9 cellular contexts compared by ENCODE assay signal in genomic region chr20:35276408-35276807, GRCh38. TPM values are rescaled to one million over a fixed set of nuclear protein-coding genes. Genes with fewer than 3 reads are reported as not detected.
DNase-seq lines count a peak whose midpoint lies in the region; ATAC-seq and TF ChIP-seq lines count a peak whose summit lies in the region.
"Had no signal": no experiment of that assay in that cellular context is flagged by ENCODE, and none has a peak within 500 bp of the region (broad histone marks: within the 10 kb centered on the region; RNA-seq: fewer than 3 reads in every experiment).

No MANE protein-coding gene starts in this region.

- peak overlapping the region; percentile 59 for H3K27ac Mint-ChIP-seq in activated naive CD8-positive, alpha-beta T cell treated with anti-CD3 and anti-CD28 coated beads, Interleukin-2, amount 50 U/mL, for 24 hours

- peak overlapping the region; percentile 70 for H3K4me3 ChIP-seq in cardiac muscle cell
- peak overlapping the region in 2 of 3 donors; percentile 76 to 80 for H3K4me3 ChIP-seq in right lobe of liver
- H3K4me3 ChIP-seq in upper lobe of left lung = peak overlapping the region in 2 of 4 donors; percentile 84 to 92
- H3K4me3 ChIP-seq in SJCRH30 = no peak overlapping the region

- TF ChIP-seq EP300 in upper lobe of left lung (IDR thresholded peaks at IDR 0.05) = no peak

- no peaks in the 10 kb centered on the region for H3K9me3 ChIP-seq in cardiac muscle cell (ENCODE audit: low read depth)
- no peaks in the 10 kb centered on the region for H3K9me3 ChIP-seq in right lobe of liver
- no peaks in the 10 kb centered on the region for H3K9me3 ChIP-seq in upper lobe of left lung
- H3K9me3 ChIP-seq in SJCRH30 (replicated peaks) = no peaks in the 10 kb centered on the region

- H3K27ac ChIP-seq in cardiac muscle cell = peak overlapping the region; percentile 91
- H3K27ac ChIP-seq in right lobe of liver = peak overlapping the region in 2 of 3 donors; percentile 91 to 97
- peak overlapping the region; percentile 96 to 99 (median 98) for H3K27ac ChIP-seq in upper lobe of left lung
- no peak overlapping the region for H3K27ac ChIP-seq in SJCRH30

- H3K36me3 ChIP-seq in cardiac muscle cell (peaks cover 12% of the 10 kb centered on the region), right lobe of liver (peaks cover 0 to 33% (median 14%) of the 10 kb centered on the region in 4 donors), upper lobe of left lung (peaks cover 5 to 71% (median 39%) of the 10 kb centered on the region in 4 donors), SJCRH30 (peaks cover 30% of the 10 kb centered on the region)

- TF ChIP-seq POLR2A in right lobe of liver (IDR thresholded peaks at IDR 0.05) = no peak
- no peak for TF ChIP-seq POLR2A in upper lobe of left lung (IDR thresholded peaks at IDR 0.05)

- no peaks in the 10 kb centered on the region for H3K27me3 Mint-ChIP-seq in activated naive CD8-positive, alpha-beta T cell treated with anti-CD3 and anti-CD28 coated beads, Interleukin-2, amount 50 U/mL, for 24 hours

- TF ChIP-seq CTCF in cardiac muscle cell (IDR thresholded peaks at IDR 0.05; ENCODE audit: low read depth, low read length) = no peak
- no peak for TF ChIP-seq CTCF in right lobe of liver (IDR thresholded peaks at IDR 0.05)
- no peak for TF ChIP-seq CTCF in upper lobe of left lung (IDR thresholded peaks at IDR 0.05)
- TF ChIP-seq CTCF in GM10266 (IDR thresholded peaks at IDR 0.05; ENCODE audit: control insufficient read depth, insufficient read depth, low read depth, missing control alignments) = no peak

- peaks cover 6% of the 10 kb centered on the region for H3K4me1 ChIP-seq in cardiac muscle cell (ENCODE audit: low read depth)
- peaks cover 0 to 10% (median 4%) of the 10 kb centered on the region in 4 donors for H3K4me1 ChIP-seq in right lobe of liver
- peaks cover 18 to 31% (median 21%) of the 10 kb centered on the region in 4 donors for H3K4me1 ChIP-seq in upper lobe of left lung
- H3K4me1 ChIP-seq in SJCRH30 = peaks cover 5% of the 10 kb centered on the region; the same call in 1 of the 2 replicates

- peaks cover 30% of the 10 kb centered on the region for H3K36me3 Mint-ChIP-seq in activated naive CD8-positive, alpha-beta T cell treated with anti-CD3 and anti-CD28 coated beads, Interleukin-2, amount 50 U/mL, for 24 hours (ENCODE audit: low read depth)

- peaks cover 18% of the 10 kb centered on the region for H3K4me1 Mint-ChIP-seq in activated naive CD8-positive, alpha-beta T cell treated with anti-CD3 and anti-CD28 coated beads, Interleukin-2, amount 50 U/mL, for 24 hours

- H3K27me3 ChIP-seq in cardiac muscle cell = no peaks in the 10 kb centered on the region
- H3K27me3 ChIP-seq in right lobe of liver = no peaks in the 10 kb centered on the region
- no peaks in the 10 kb centered on the region for H3K27me3 ChIP-seq in upper lobe of left lung
- H3K27me3 ChIP-seq in SJCRH30 = no peaks in the 10 kb centered on the region

- no peak for ATAC-seq in Right ventricle myocardium superior (ENCODE audit: poor library complexity)
- ATAC-seq in activated naive CD8-positive, alpha-beta T cell treated with anti-CD3 and anti-CD28 coated beads, Interleukin-2, amount 50 U/mL, for 24 hours = no peak
- no peak for ATAC-seq in right lobe of liver
- ATAC-seq in upper lobe of left lung (ENCODE audit: low FRiP score in 2 of 2) = no peak
- ATAC-seq in GM18517 (IDR thresholded peaks at IDR 0.05; ENCODE audit: unreplicated experiment) = no peak

- no peak for DNase-seq in cardiac muscle cell (ENCODE audit: low read depth in 1 of 2, low spot score in 1 of 2)
- no peak for DNase-seq in Right ventricle myocardium superior
- DNase-seq in activated naive CD8-positive, alpha-beta T cell treated with anti-CD3 and anti-CD28 coated beads, Interleukin-2, amount 50 U/mL, for 24 hours = no peak
- DNase-seq in right lobe of liver = no peak
- no peak for DNase-seq in upper lobe of left lung
- DNase-seq in GM10266 (ENCODE audit: extremely low spot score) = no peak
- no peak for DNase-seq in SJCRH30
- DNase-seq: NCI-H446 treated with DMSO at 0.1 percent for 48 hours had no signal

- peak overlapping the region; percentile 97 for H3K4me3 Mint-ChIP-seq in activated naive CD8-positive, alpha-beta T cell treated with anti-CD3 and anti-CD28 coated beads, Interleukin-2, amount 50 U/mL, for 24 hours

- no CpG with 5 or more reads among the region's 6 CpGs for WGBS in right lobe of liver (ENCODE audit: insufficient coverage, low coverage, low lambda C conversion rate, missing lambda C conversion rate)
- WGBS in upper lobe of left lung, 2 donors = 91 to 93% methylated on average over 6 of the region's 6 CpGs

- no peaks in the 10 kb centered on the region for H3K9me3 Mint-ChIP-seq in activated naive CD8-positive, alpha-beta T cell treated with anti-CD3 and anti-CD28 coated beads, Interleukin-2, amount 50 U/mL, for 24 hours

- intact Hi-C loops in Right ventricle myocardium superior (cut with DNase I) (no loop called here), right lobe of liver (cut with DNase I) (loop anchor here in 1 of 2 donors (10.0 kb wide), 2 partner anchors 62 to 132 kb away; partner anchors contain the start of gene EDEM2)

RNA-seq across cellular contexts. Expression of gene MMP24OS, which starts 1.5 kb away (rescaled TPM):
- total RNA-seq in cardiac muscle cell = 29.4 and 34.9 TPM in 2 replicates
- polyA plus RNA-seq in cardiac muscle cell = 42.5 and 61.4 TPM in 2 replicates
- total RNA-seq in Right ventricle myocardium superior = 42.4 TPM
- 10 to 100 TPM; 13.3 to 40.7 (median 23.5) TPM for total RNA-seq in right lobe of liver
- total RNA-seq in upper lobe of left lung = 100 to 1,000 TPM in 1 of 6 donors, 10 to 100 TPM in 5; 27.8 to 145 (median 42.6) TPM
- 19.6 and 20.4 TPM in 2 replicates for total RNA-seq in SJCRH30 (2014; rRNA removed; shearing (Covaris generic))

RNA-seq across cellular contexts. Expression of gene EIF6, which starts 8.2 kb away (rescaled TPM):
- 80.4 and 129 TPM in 2 replicates for total RNA-seq in cardiac muscle cell
- 186 and 203 TPM in 2 replicates for polyA plus RNA-seq in cardiac muscle cell
- total RNA-seq in Right ventricle myocardium superior = 30.3 TPM
- total RNA-seq in right lobe of liver = 100 to 1,000 TPM in 2 of 6 experiments, 10 to 100 TPM in 4; 73.6 to 131 (median 83.3) TPM
- 100 to 1,000 TPM in 2 of 6 donors, 10 to 100 TPM in 4; 57.5 to 106 (median 88.7) TPM for total RNA-seq in upper lobe of left lung
- total RNA-seq in SJCRH30 (2014; rRNA removed; shearing (Covaris generic)) = 142 and 157 TPM in 2 replicates

RNA-seq across cellular contexts. Expression of gene FAM83C, which starts 15.8 kb away (rescaled TPM):
- total RNA-seq in cardiac muscle cell (0.49 TPM in 1 of 2 replicates, not detected in the other), Right ventricle myocardium superior (not detected), right lobe of liver (not detected), upper lobe of left lung (not detected)
- polyA plus RNA-seq in cardiac muscle cell = not detected in 2 replicates
- total RNA-seq in SJCRH30 (2014; rRNA removed; shearing (Covaris generic)) = 0.10 TPM in 1 of 2 replicates, not detected in the other

RNA-seq across cellular contexts. Expression of gene MMP24, which starts 49.9 kb away (rescaled TPM):
- 8.7 and 8.9 TPM in 2 replicates for total RNA-seq in cardiac muscle cell
- polyA plus RNA-seq in cardiac muscle cell = 3.4 and 5.9 TPM in 2 replicates
- total RNA-seq in Right ventricle myocardium superior = 0.13 TPM
- total RNA-seq in right lobe of liver = 1 to 10 TPM in 2 of 6 experiments, under 1 TPM in 4; 0.27 to 1.5 (median 0.84) TPM
- 10 to 100 TPM in 5 of 6 donors, 1 to 10 TPM in 1; 7.3 to 25.4 (median 15.6) TPM for total RNA-seq in upper lobe of left lung
- total RNA-seq in SJCRH30 (2014; rRNA removed; shearing (Covaris generic)) = not detected in 2 replicates
